In genomic region chr3:20023663-20024417, GRCh38 we compare ENCODE assay signal across 11 cellular contexts. TPM values are rescaled to one million over a fixed set of nuclear protein-coding genes. Genes with fewer than 3 reads are reported as not detected.
A peak's percentile ranks its signal among the peaks of the same experiment; 100 is the strongest.
DNase-seq lines count a peak whose midpoint lies in the region; ATAC-seq and TF ChIP-seq lines count a peak whose summit lies in the region.
"Had no signal": no experiment of that assay in that cellular context is flagged by ENCODE, and none has a peak within 500 bp of the region (broad histone marks: within the 10 kb centered on the region; RNA-seq: fewer than 3 reads in every experiment).

No MANE protein-coding gene starts in this region.

- H3K4me3 Mint-ChIP-seq in CD4-positive, alpha-beta T cell, result no peak overlapping the region

- no TSS peak for BruUV-seq in OCI-LY7 (replicated peaks; lab: Mats Ljungman, UMichigan)

- no peaks in the 10 kb centered on the region for H3K36me3 Mint-ChIP-seq in CD4-positive, alpha-beta T cell (ENCODE audit: low read depth)

- no peaks in the 10 kb centered on the region for H4K20me1 ChIP-seq in OCI-LY7 (ENCODE audit: insufficient read depth, low read length)

- no peaks in the 10 kb centered on the region for H3K9me2 ChIP-seq in OCI-LY7 (ENCODE audit: insufficient read depth, low read length)

- CTCF ChIA-PET in OCI-LY7 (lab: Charles Lee; ENCODE audit: unreplicated experiment), result no interaction called here
- CTCF ChIA-PET in CD4-positive, alpha-beta T cell (lab: Charles Lee), result no interaction called here

- in situ Hi-C loops in ACHN (cut with HindIII; ENCODE audit: low pct_ligation_motif_present, low pct_unique_long_range_greater_than_20kb, low sequenced_read_pairs), result no loop called here

- no peaks in the 10 kb centered on the region for H3K9me3 Mint-ChIP-seq in CD4-positive, alpha-beta T cell

- 94% methylated on average over 2 of the region's 2 CpGs; no CpG with 5 or more reads in 1 of the 2 experiments for WGBS in mesodermal cell (ENCODE audit: insufficient coverage in 2 of 2), 2 experiments
- WGBS in testis, 2 donors, result 26 to 51% methylated on average over 2 of the region's 2 CpGs

- H3K27me3 ChIP-seq in dorsolateral prefrontal cortex (no peaks in the 10 kb centered on the region), testis (no peaks in the 10 kb centered on the region)
- no peaks in the 10 kb centered on the region for H3K27me3 ChIP-seq in CD4-positive, alpha-beta T cell (ENCODE audit: control insufficient read depth, insufficient read depth, low read length)
- H3K27me3 ChIP-seq: brain microvascular endothelial cell had no signal

- H3K36me3 ChIP-seq in OCI-LY7 (ENCODE audit: insufficient read depth, low read length) (no peaks in the 10 kb centered on the region), mesodermal cell (ENCODE audit: control insufficient read depth, insufficient read depth, low read length) (no peaks in the 10 kb centered on the region), testis (ENCODE audit: low read depth, missing control alignments) (no peaks in the 10 kb centered on the region)
- H3K36me3 ChIP-seq: brain microvascular endothelial cell had no signal

- no peaks in the 10 kb centered on the region for H3K27me3 Mint-ChIP-seq in CD4-positive, alpha-beta T cell

- H3K79me2 ChIP-seq in OCI-LY7 (ENCODE audit: insufficient read depth, low read depth, low read length), result no peaks in the 10 kb centered on the region

- no peak overlapping the region for H3K27ac Mint-ChIP-seq in CD4-positive, alpha-beta T cell

- POLR2A ChIA-PET in OCI-LY7 (lab: Charles Lee), result interaction anchor here (0.7 to 1.5 kb wide), 4 partner anchors 14 to 1139 kb away, joined by 3 to 5 read pairs (median 4); no protein-coding TSS in a partner anchor
- POLR2A ChIA-PET in CD4-positive, alpha-beta T cell (lab: Charles Lee), result interaction anchor here (0.6 kb wide), 1 partner anchor 20 kb away, joined by 3 read pairs; no protein-coding TSS in a partner anchor

- H3K9me3 ChIP-seq in OCI-LY7 (ENCODE audit: low read length) (no peaks in the 10 kb centered on the region), mesodermal cell (ENCODE audit: control insufficient read depth, low read length) (no peaks in the 10 kb centered on the region), testis (no peaks in the 10 kb centered on the region)
- no peaks in the 10 kb centered on the region for H3K9me3 ChIP-seq in CD4-positive, alpha-beta T cell (ENCODE audit: control insufficient read depth, low read length)

- intact Hi-C loops in OCI-LY7 (cut with micrococcal nuclease; ENCODE audit: unreplicated experiment) (no loop called here), dorsolateral prefrontal cortex (cut with DNase I) (no loop called here), testis (cut with DNase I; ENCODE audit: low total_unique reads) (no loop called here)
- intact Hi-C loops in CD4-positive, alpha-beta T cell (cut with DNase I, micrococcal nuclease), result no loop called here

- no peaks in the 10 kb centered on the region for H3K4me1 Mint-ChIP-seq in CD4-positive, alpha-beta T cell (ENCODE audit: low read depth)

- H2AFZ ChIP-seq in OCI-LY7 (ENCODE audit: low read length), result peak overlapping the region; percentile 37

- no peak for TF ChIP-seq POLR2A in testis (IDR thresholded peaks at IDR 0.05)

- H3K4me1 ChIP-seq in OCI-LY7 (ENCODE audit: insufficient read depth, low read length, poor library complexity, severe bottlenecking) (peaks cover 7% of the 10 kb centered on the region), mesodermal cell (ENCODE audit: control insufficient read depth, insufficient read depth, low read length, poor library complexity, severe bottlenecking) (no peaks in the 10 kb centered on the region), testis (peaks cover 15% of the 10 kb centered on the region)

- H3K27ac ChIP-seq in OCI-LY7 (ENCODE audit: low read depth, low read length, poor library complexity, severe bottlenecking) (no peak overlapping the region), dorsolateral prefrontal cortex (peak overlapping the region in 57 of 59 donors; percentile 3 to 84 (median 63)), mesodermal cell (ENCODE audit: low read depth, low read length, severe bottlenecking) (peak overlapping the region; percentile 5), testis (peak overlapping the region in 1 of 2 donors; percentile 54)
- no peak overlapping the region for H3K27ac ChIP-seq in CD4-positive, alpha-beta T cell (ENCODE audit: low read depth, low read length)
- H3K27ac ChIP-seq: brain microvascular endothelial cell had no signal

- DNase-seq in OCI-LY7 (ENCODE audit: low spot score), result peak; percentile 32
- peak in 7 of 10 donors; percentile 21 to 67 (median 52) for DNase-seq in dorsolateral prefrontal cortex
- DNase-seq in testis, result peak; percentile 65
- no peak for DNase-seq in ACHN
- no peak for DNase-seq in CD4-positive, alpha-beta T cell
- no peak for DNase-seq in HCEC 1CT
- DNase-seq: brain microvascular endothelial cell, NCI-H446 treated with DMSO at 0.1 percent for 48 hours had no signal

- no peak overlapping the region for H3K4me2 ChIP-seq in OCI-LY7 (ENCODE audit: low read length)

- TF ChIP-seq CTCF in OCI-LY7 (conservative IDR thresholded peaks at IDR 0.05; ENCODE audit: low read length) (no peak), dorsolateral prefrontal cortex (IDR thresholded peaks at IDR 0.05 in 54 of 56, conservative IDR thresholded peaks at IDR 0.05 in 2 of 56; ENCODE audit: low read depth in 1 of 56, partially characterized antibody in 56 of 56) (no peak), testis (IDR thresholded peaks at IDR 0.05) (no peak)
- TF ChIP-seq CTCF in CD4-positive, alpha-beta T cell (IDR thresholded peaks at IDR 0.05), result no peak

- H3K4me3 ChIP-seq in OCI-LY7 (ENCODE audit: low read depth, low read length, poor library complexity, severe bottlenecking), result no peak overlapping the region
- H3K4me3 ChIP-seq in dorsolateral prefrontal cortex, result no peak overlapping the region
- no peak overlapping the region for H3K4me3 ChIP-seq in mesodermal cell (ENCODE audit: extremely low read depth, insufficient read depth, low read length, poor library complexity, severe bottlenecking)
- no peak overlapping the region for H3K4me3 ChIP-seq in testis

- no peak for ATAC-seq in HG02610 (IDR thresholded peaks at IDR 0.05; ENCODE audit: unreplicated experiment)
- no peak for ATAC-seq in CD4-positive, alpha-beta T cell (ENCODE audit: poor library complexity)

RNA-seq across cellular contexts. Expression of gene PP2D1, which starts 11.8 kb away (rescaled TPM):
- not detected in 2 replicates for total RNA-seq in OCI-LY7 (2014; rRNA removed; shearing (Covaris generic))
- total RNA-seq in OCI-LY7 (2022), result not detected in 2 replicates
- under 1 TPM in 1 of 120 experiments, not detected in 119; 0.31 TPM for total RNA-seq in dorsolateral prefrontal cortex
- not detected for polyA plus RNA-seq in mesodermal cell (2013, experiment 1 of 2)
- not detected for polyA plus RNA-seq in mesodermal cell (2013, experiment 2 of 2)
- 10 to 100 TPM in 1 of 2 donors, 1 to 10 TPM in 1; 9.3 to 22.8 TPM for total RNA-seq in testis
- polyA plus RNA-seq in testis (ENCODE audit: insufficient read depth, low read depth, low replicate concordance), result 37.5 TPM
- not detected for total RNA-seq in CD4-positive, alpha-beta T cell
- total RNA-seq: ureter had no signal

RNA-seq across cellular contexts. Expression of gene KAT2B, which starts 16.4 kb away (rescaled TPM):
- total RNA-seq in OCI-LY7 (2014; rRNA removed; shearing (Covaris generic)), result 19.2 and 24.2 TPM in 2 replicates
- total RNA-seq in OCI-LY7 (2022), result 32.9 and 33.4 TPM in 2 replicates
- 100 to 1,000 TPM in 47 of 120 experiments, 10 to 100 TPM in 73; 45.8 to 193 (median 92.8) TPM for total RNA-seq in dorsolateral prefrontal cortex
- polyA plus RNA-seq in mesodermal cell (2013, experiment 1 of 2), result 5.4 TPM
- polyA plus RNA-seq in mesodermal cell (2013, experiment 2 of 2), result 5.5 TPM
- total RNA-seq in testis, result 1 to 10 TPM; 6.5 to 9.9 TPM
- polyA plus RNA-seq in testis (ENCODE audit: insufficient read depth, low read depth, low replicate concordance), result 5.3 TPM
- 10 to 100 TPM; 50.9 to 54.4 TPM for total RNA-seq in CD4-positive, alpha-beta T cell

Comparison
In these comparisons a context has a peak if more than half of its experiments do, and no peak if none do; other contexts are left out.
1. DNase-seq: peak in OCI-LY7 (single experiment), dorsolateral prefrontal cortex (7 of 10) and testis (single experiment); none in ACHN (single experiment), CD4-positive, alpha-beta T cell (0 of 10) and HCEC 1CT (single experiment).
2. H3K27ac ChIP-seq: peak in dorsolateral prefrontal cortex (57 of 59) and mesodermal cell (single experiment); none in OCI-LY7 (single experiment) and CD4-positive, alpha-beta T cell (single experiment).
3. RNA of gene PP2D1, which starts 11.8 kb away (total RNA-seq): 9.3 to 22.8 TPM in testis; not detected in OCI-LY7, 0.31 TPM in dorsolateral prefrontal cortex and not detected in CD4-positive, alpha-beta T cell; every median in the first group is over 4 times any median in the second.